ENCODE assay signal across 25 cellular contexts in the genomic region with DNA sequence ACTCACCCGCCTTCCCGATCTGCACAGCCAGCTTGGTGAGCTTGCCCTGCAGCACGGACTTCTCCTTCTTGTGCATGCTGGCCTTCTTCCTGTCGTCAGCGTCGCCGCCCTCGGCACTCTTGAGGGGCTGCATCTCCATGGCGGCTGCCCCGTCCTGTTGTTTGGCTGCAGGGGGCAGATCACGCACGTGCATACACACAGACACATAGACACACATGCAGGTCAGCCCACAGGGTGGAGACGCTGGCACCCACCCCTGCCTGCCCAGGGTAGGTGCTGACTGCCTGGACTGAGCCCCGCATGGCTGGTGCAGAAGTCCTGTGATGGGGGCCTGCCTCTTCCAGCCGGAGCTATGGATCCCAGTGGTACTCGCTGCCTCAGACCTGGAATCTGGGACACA.
"Had no signal": no experiment of that assay in that cellular context is flagged by ENCODE, and none has a peak within 500 bp of the region (broad histone marks: within the 10 kb centered on the region; RNA-seq: fewer than 3 reads in every experiment).

No MANE protein-coding gene starts in this region.

- ATAC-seq: lower lobe of right lung; naive thymus-derived CD8-positive, alpha-beta T cell; stimulated activated naive CD8-positive, alpha-beta T cell treated with anti-CD3 and anti-CD28 coated beads, Interleukin-15, amount 100 ng/mL, for 72 hours; T-helper 17 cell; upper lobe of right lung had no signal

- H3K36me3 Mint-ChIP-seq: naive thymus-derived CD8-positive, alpha-beta T cell had no signal

- H3K27ac Mint-ChIP-seq: activated CD4-positive, alpha-beta memory T cell treated with anti-CD3 and anti-CD28 coated beads, Interleukin-2, amount 10 ng/mL, durations not matched to agents 7 days and 5 days; activated CD4-positive, alpha-beta T cell treated with anti-CD3 and anti-CD28 coated beads, Interleukin-2, amount 10 ng/mL, durations not matched to agents 24 days and 14 days; activated T-cell treated with anti-CD3 and anti-CD28 coated beads, Interleukin-2, amount 50 U/mL, for 24 hours; dendritic cell treated with granulocyte-macrophage colony-stimulating factor and Interleukin-4, amounts not matched to agents 40 ng/mL and 50 ng/mL, for 4 days; stimulated activated naive CD8-positive, alpha-beta T cell treated with anti-CD3 and anti-CD28 coated beads, Interleukin-15, amount 100 ng/mL, for 72 hours; T-helper 17 cell had no signal

- H3K4me3 Mint-ChIP-seq: activated CD4-positive, alpha-beta memory T cell treated with anti-CD3 and anti-CD28 coated beads, Interleukin-2, amount 10 ng/mL, durations not matched to agents 7 days and 5 days; activated CD4-positive, alpha-beta T cell treated with anti-CD3 and anti-CD28 coated beads, Interleukin-2, amount 10 ng/mL, durations not matched to agents 24 days and 14 days; activated T-cell treated with anti-CD3 and anti-CD28 coated beads, Interleukin-2, amount 50 U/mL, for 24 hours; dendritic cell treated with granulocyte-macrophage colony-stimulating factor and Interleukin-4, amounts not matched to agents 40 ng/mL and 50 ng/mL, for 4 days; naive thymus-derived CD8-positive, alpha-beta T cell; neural crest cell; stimulated activated naive CD8-positive, alpha-beta T cell treated with anti-CD3 and anti-CD28 coated beads, Interleukin-15, amount 100 ng/mL, for 72 hours; T-helper 17 cell had no signal

- H3K9me3 Mint-ChIP-seq: activated CD4-positive, alpha-beta memory T cell treated with anti-CD3 and anti-CD28 coated beads, Interleukin-2, amount 10 ng/mL, durations not matched to agents 7 days and 5 days; activated CD4-positive, alpha-beta T cell treated with anti-CD3 and anti-CD28 coated beads, Interleukin-2, amount 10 ng/mL, durations not matched to agents 24 days and 14 days; activated T-cell treated with anti-CD3 and anti-CD28 coated beads, Interleukin-2, amount 50 U/mL, for 24 hours; dendritic cell treated with granulocyte-macrophage colony-stimulating factor and Interleukin-4, amounts not matched to agents 40 ng/mL and 50 ng/mL, for 4 days; naive thymus-derived CD8-positive, alpha-beta T cell; neural crest cell; stimulated activated naive CD8-positive, alpha-beta T cell treated with anti-CD3 and anti-CD28 coated beads, Interleukin-15, amount 100 ng/mL, for 72 hours had no signal

- H3K4me1 Mint-ChIP-seq: activated CD4-positive, alpha-beta memory T cell treated with anti-CD3 and anti-CD28 coated beads, Interleukin-2, amount 10 ng/mL, durations not matched to agents 7 days and 5 days; neural crest cell; stimulated activated naive CD8-positive, alpha-beta T cell treated with anti-CD3 and anti-CD28 coated beads, Interleukin-15, amount 100 ng/mL, for 72 hours had no signal

- DNase-seq: activated CD4-positive, alpha-beta memory T cell treated with anti-CD3 and anti-CD28 coated beads, Interleukin-2, amount 10 ng/mL, durations not matched to agents 7 days and 5 days; activated CD4-positive, alpha-beta T cell treated with anti-CD3 and anti-CD28 coated beads, Interleukin-2, amount 10 ng/mL, durations not matched to agents 24 days and 14 days; activated CD4-positive, CD25-positive, alpha-beta regulatory T cell treated with anti-CD3 and anti-CD28 coated beads, Interleukin-2, amount 50 U/mL, for 72 hours; activated CD8-positive, alpha-beta memory T cell treated with anti-CD3 and anti-CD28 coated beads, Interleukin-2, amount 50 U/mL, for 48 hours; activated gamma-delta T cell; activated naive CD4-positive, alpha-beta T cell treated with anti-CD3 and anti-CD28 coated beads, Interleukin-2, amount 50 U/mL, for 16 hours; activated T-cell treated with anti-CD3 and anti-CD28 coated beads, Interleukin-2, amount 50 U/mL, for 24 hours; amniotic stem cell; central memory CD4-positive, alpha-beta T cell; effector CD4-positive, alpha-beta T cell; glutamatergic neuron; lower lobe of right lung; mesenchymal stem cell; occipital lobe; right cardiac atrium; stimulated activated CD4-positive, alpha-beta T cell treated with anti-CD3 and anti-CD28 coated beads, Interleukin-12 subunit alpha, Interleukin-12 subunit beta, amount 100 ng/mL, for 4 hours; stimulated activated CD4-positive, alpha-beta T cell treated with anti-CD3 and anti-CD28 coated beads, Interleukin-4, amount 100 ng/mL, for 1 hour; stimulated activated naive CD8-positive, alpha-beta T cell treated with anti-CD3 and anti-CD28 coated beads, Interleukin-15, amount 100 ng/mL, for 72 hours; substantia nigra; T-helper 17 cell; thyroid gland; upper lobe of right lung had no signal
